27 cellular contexts compared by ENCODE assay signal in genomic region chr10:77874872-77875271, GRCh38. TPM values are rescaled to one million over a fixed set of nuclear protein-coding genes. Genes with fewer than 3 reads are reported as not detected.
A peak's percentile ranks its signal among the peaks of the same experiment; 100 is the strongest.
DNase-seq lines count a peak whose midpoint lies in the region; ATAC-seq and TF ChIP-seq lines count a peak whose summit lies in the region.
"Had no signal": no experiment of that assay in that cellular context is flagged by ENCODE, and none has a peak within 500 bp of the region (broad histone marks: within the 10 kb centered on the region; RNA-seq: fewer than 3 reads in every experiment).

No MANE protein-coding gene starts in this region.

- CTCF ChIA-PET in RWPE1 (lab: Yijun Ruan, JAX) = interaction anchor here (1.7 kb wide), 1 partner anchor 16 kb away, joined by 4 read pairs; no protein-coding TSS in a partner anchor

- H3K27me3 Mint-ChIP-seq in natural killer cell treated with Interleukin-12 subunit alpha and Interleukin-12 subunit beta and Interleukin-15 and Interleukin-18, amount 100 ng/mL, for 72 hours = no peaks in the 10 kb centered on the region
- H3K27me3 Mint-ChIP-seq: activated CD8-positive, alpha-beta T cell treated with anti-CD3 and anti-CD28 coated beads for 36 hours had no signal

- no peaks in the 10 kb centered on the region for H3K36me3 ChIP-seq in uterus
- H3K36me3 ChIP-seq: BE2C, right lobe of liver, SJSA1 had no signal

- peak overlapping the region; percentile 45 for H3K4me3 Mint-ChIP-seq in natural killer cell treated with Interleukin-12 subunit alpha and Interleukin-12 subunit beta and Interleukin-15 and Interleukin-18, amount 100 ng/mL, for 72 hours
- H3K4me3 Mint-ChIP-seq: activated CD8-positive, alpha-beta T cell treated with anti-CD3 and anti-CD28 coated beads for 36 hours; GM23338 had no signal

- H3K9me3 Mint-ChIP-seq in natural killer cell treated with Interleukin-12 subunit alpha and Interleukin-12 subunit beta and Interleukin-15 and Interleukin-18, amount 100 ng/mL, for 72 hours = no peaks in the 10 kb centered on the region
- H3K9me3 Mint-ChIP-seq: activated CD8-positive, alpha-beta T cell treated with anti-CD3 and anti-CD28 coated beads for 36 hours; GM23338 had no signal

- H3K4me1 Mint-ChIP-seq in natural killer cell treated with Interleukin-12 subunit alpha and Interleukin-12 subunit beta and Interleukin-15 and Interleukin-18, amount 100 ng/mL, for 72 hours (ENCODE audit: low read depth in 2 of 2) = peaks cover 68% of the 10 kb centered on the region in 2 donors

- TF ChIP-seq CTCF in RWPE1 (conservative IDR thresholded peaks at IDR 0.05; ENCODE audit: low read depth) = no peak
- TF ChIP-seq CTCF in uterus (IDR thresholded peaks at IDR 0.05) = no peak

- no peaks in the 10 kb centered on the region for H3K9me3 ChIP-seq in uterus
- H3K9me3 ChIP-seq: BE2C, right lobe of liver, SJSA1, testis had no signal

- H3K4me1 ChIP-seq in uterus = peaks cover 15 to 39% of the 10 kb centered on the region in 2 donors
- H3K4me1 ChIP-seq: right lobe of liver had no signal

- H3K27me3 ChIP-seq in uterus = no peaks in the 10 kb centered on the region
- H3K27me3 ChIP-seq: BE2C, right lobe of liver, SJSA1, testis had no signal

- no peaks in the 10 kb centered on the region for H3K36me3 Mint-ChIP-seq in natural killer cell treated with Interleukin-12 subunit alpha and Interleukin-12 subunit beta and Interleukin-15 and Interleukin-18, amount 100 ng/mL, for 72 hours

- intact Hi-C loops in uterus (cut with DNase I; ENCODE audit: low total_unique reads) = no loop called here

- peak overlapping the region; percentile 76 for H3K27ac ChIP-seq in RWPE1
- peak overlapping the region; percentile 97 for H3K27ac ChIP-seq in epithelial cell of prostate
- H3K27ac ChIP-seq in uterus = peak overlapping the region; percentile 75 to 82
- H3K27ac ChIP-seq: right lobe of liver, SJSA1 had no signal

- DNase-seq in RWPE1 (ENCODE audit: low spot score) = no peak
- DNase-seq in epithelial cell of prostate (ENCODE audit: low read depth, low spot score) = no peak
- DNase-seq in natural killer cell treated with Interleukin-12 subunit alpha and Interleukin-12 subunit beta and Interleukin-15 and Interleukin-18, amount 100 ng/mL, for 72 hours (ENCODE audit: low spot score) = no peak
- no peak for DNase-seq in uterus
- DNase-seq in SKM-1 (lab: John Stamatoyannopoulos, UW; ENCODE audit: unreplicated experiment) = no peak
- DNase-seq in NCI-H2107 (lab: John Stamatoyannopoulos, UW) = no peak
- DNase-seq in SW 1271 (lab: John Stamatoyannopoulos, UW) = no peak
- DNase-seq: ACHN; activated CD4-positive, CD25-positive, alpha-beta regulatory T cell treated with anti-CD3 and anti-CD28 coated beads, Interleukin-2, amount 50 U/mL, for 72 hours; activated CD8-positive, alpha-beta T cell treated with anti-CD3 and anti-CD28 coated beads for 36 hours; BE2C; DMS153; kidney glomerular epithelial cell; NCI-H1694 treated with DMSO at 0.1 percent for 48 hours; NCI-H2171; NCI-H524 treated with DMSO at 0.1 percent for 48 hours; NK-92 treated with Interleukin-12 subunit alpha and Interleukin-12 subunit beta, amount 100 ng/mL, for 24 hours; right lobe of liver; stimulated activated CD4-positive, alpha-beta T cell treated with anti-CD3 and anti-CD28 coated beads, Interleukin-15, amount 100 ng/mL, for 24 hours; stimulated activated naive CD4-positive, alpha-beta T cell; T-helper 1 cell; testis had no signal

- no peak for ATAC-seq in natural killer cell treated with Interleukin-12 subunit alpha and Interleukin-12 subunit beta and Interleukin-15 and Interleukin-18, amount 100 ng/mL, for 72 hours
- ATAC-seq: activated CD8-positive, alpha-beta T cell treated with anti-CD3 and anti-CD28 coated beads for 36 hours; GM23338; HepG2; Panc1; right lobe of liver had no signal

- H3K27ac Mint-ChIP-seq in natural killer cell treated with Interleukin-12 subunit alpha and Interleukin-12 subunit beta and Interleukin-15 and Interleukin-18, amount 100 ng/mL, for 72 hours = peak overlapping the region in 1 of 2 donors; percentile 68
- H3K27ac Mint-ChIP-seq: GM23338 had no signal

- H3K4me3 ChIP-seq in uterus = no peak overlapping the region
- H3K4me3 ChIP-seq: GM23338, lung, right lobe of liver, SJSA1, testis had no signal

- TF ChIP-seq POLR2A in uterus (IDR thresholded peaks at IDR 0.05) = no peak

- POLR2A ChIA-PET in RWPE1 (lab: Yijun Ruan, JAX; ENCODE audit: low non-redundant PET) = interaction anchor here (0.5 kb wide), 1 partner anchor 15 kb away, joined by 3 read pairs; no protein-coding TSS in a partner anchor

RNA-seq across cellular contexts. Expression of gene DLG5, which starts 51.7 kb away (rescaled TPM):
- total RNA-seq in natural killer cell treated with Interleukin-12 subunit alpha and Interleukin-12 subunit beta and Interleukin-15 and Interleukin-18, amount 100 ng/mL, for 72 hours = 10 to 100 TPM in 1 of 2 donors, 1 to 10 TPM in 1; 8.5 to 12.3 TPM
- total RNA-seq in uterus = 10 to 100 TPM; 27.1 to 72.6 (median 46.5) TPM
